23 cellular contexts compared by ENCODE assay signal in genomic region chr16:12757546-12757945, GRCh38. TPM values are rescaled to one million over a fixed set of nuclear protein-coding genes. Genes with fewer than 3 reads are reported as not detected.
A peak's percentile ranks its signal among the peaks of the same experiment; 100 is the strongest.
DNase-seq lines count a peak whose midpoint lies in the region; ATAC-seq and TF ChIP-seq lines count a peak whose summit lies in the region.
"Had no signal": no experiment of that assay in that cellular context is flagged by ENCODE, and none has a peak within 500 bp of the region (broad histone marks: within the 10 kb centered on the region; RNA-seq: fewer than 3 reads in every experiment).

No MANE protein-coding gene starts in this region.

- no peak for ATAC-seq in GM18502 (IDR thresholded peaks at IDR 0.05; ENCODE audit: poor library complexity, unreplicated experiment)
- no peak for ATAC-seq in left lung
- ATAC-seq: esophagus mucosa; foreskin keratinocyte; Panc1; stimulated activated naive CD8-positive, alpha-beta T cell treated with anti-CD3 and anti-CD28 coated beads, Interleukin-15, Interleukin-2, amounts not matched to agents 100 U/mL and 50 U/mL, for 24 hours had no signal

- no peak for TF ChIP-seq CTCF in left lung (IDR thresholded peaks at IDR 0.05)

- H3K4me1 ChIP-seq in ectodermal cell (ENCODE audit: control insufficient read depth, insufficient read depth, low read length) (peaks cover 10% of the 10 kb centered on the region), mesodermal cell (ENCODE audit: control insufficient read depth, insufficient read depth, low read length, poor library complexity, severe bottlenecking) (peaks cover 13% of the 10 kb centered on the region), left lung (peaks cover 0 to 6% of the 10 kb centered on the region in 2 donors)
- H3K4me1 ChIP-seq: foreskin keratinocyte, pancreas had no signal

- H3K27ac ChIP-seq in ectodermal cell (ENCODE audit: insufficient read depth, low read depth, low read length, poor library complexity, severe bottlenecking) (peak overlapping the region; percentile 41), mesodermal cell (ENCODE audit: low read depth, low read length, severe bottlenecking) (peak overlapping the region; percentile 65), left lung (no peak overlapping the region)
- H3K27ac ChIP-seq: coronary artery, foreskin keratinocyte, pancreas had no signal

- no peaks in the 10 kb centered on the region for H3K9me3 ChIP-seq in ectodermal cell (ENCODE audit: control insufficient read depth, low read length)
- no peaks in the 10 kb centered on the region for H3K9me3 ChIP-seq in mesodermal cell (ENCODE audit: control insufficient read depth, low read length)
- no peaks in the 10 kb centered on the region for H3K9me3 ChIP-seq in left lung
- H3K9me3 ChIP-seq: pancreas had no signal

- 92% methylated on average over 7 of the region's 7 CpGs for WGBS in ectodermal cell, 2 experiments
- WGBS in mesodermal cell (ENCODE audit: insufficient coverage in 2 of 2), 2 experiments, result 87 to 92% methylated on average over 3 to 6 of the region's 7 CpGs

- H3K27me3 ChIP-seq in ectodermal cell (ENCODE audit: control insufficient read depth, insufficient read depth, low read length, poor library complexity, severe bottlenecking) (no peaks in the 10 kb centered on the region), left lung (no peaks in the 10 kb centered on the region)
- H3K27me3 ChIP-seq: foreskin keratinocyte, pancreas had no signal

- intact Hi-C loops in left lung (cut with DNase I), result no loop called here

- H3K4me3 ChIP-seq in ectodermal cell (ENCODE audit: insufficient read depth, low read depth, low read length) (no peak overlapping the region), mesodermal cell (ENCODE audit: extremely low read depth, insufficient read depth, low read length, poor library complexity, severe bottlenecking) (no peak overlapping the region), left lung (no peak overlapping the region)
- H3K4me3 ChIP-seq: coronary artery, GM12878, pancreas had no signal

- DNase-seq in Ammon's horn (ENCODE audit: low spot score) (peak; percentile 32), NCI-H69 (lab: John Stamatoyannopoulos, UW) (peak; percentile 30), DMS 273 (lab: John Stamatoyannopoulos, UW; ENCODE audit: unreplicated experiment) (no peak), left lung (no peak)
- no peak for DNase-seq in activated CD4-positive, alpha-beta T cell treated with anti-CD3 and anti-CD28 coated beads for 4 hours
- DNase-seq: ACHN; activated CD4-positive, alpha-beta T cell treated with anti-CD3 and anti-CD28 coated beads for 48 hours; activated T-cell treated with anti-CD3 and anti-CD28 coated beads for 4 hours; CD8-positive, alpha-beta memory T cell; foreskin keratinocyte; NCI-H1092; NCI-H187 treated with DMSO at 0.1 percent for 48 hours; pancreas; SHP77; small intestine; stimulated activated naive CD8-positive, alpha-beta T cell treated with anti-CD3 and anti-CD28 coated beads, Interleukin-15, Interleukin-2, amounts not matched to agents 100 U/mL and 50 U/mL, for 24 hours had no signal

- no peaks in the 10 kb centered on the region for H3K36me3 ChIP-seq in ectodermal cell (ENCODE audit: control insufficient read depth, insufficient read depth, low read length)
- H3K36me3 ChIP-seq in mesodermal cell (ENCODE audit: control insufficient read depth, insufficient read depth, low read length), result no peaks in the 10 kb centered on the region
- H3K36me3 ChIP-seq in left lung, result no peaks in the 10 kb centered on the region
- H3K36me3 ChIP-seq: pancreas had no signal

RNA-seq across cellular contexts. Expression of gene CPPED1, which starts 46.1 kb away (rescaled TPM):
- 12.5 TPM for polyA plus RNA-seq in ectodermal cell (2013, experiment 1 of 4)
- 12.6 TPM for polyA plus RNA-seq in ectodermal cell (2013, experiment 2 of 4)
- polyA plus RNA-seq in ectodermal cell (2013, experiment 3 of 4), result 8.2 TPM
- 9.8 TPM for polyA plus RNA-seq in ectodermal cell (2013, experiment 4 of 4)
- polyA plus RNA-seq in mesodermal cell (2013, experiment 1 of 2), result 10.3 TPM
- 9.2 TPM for polyA plus RNA-seq in mesodermal cell (2013, experiment 2 of 2)
- 10 to 100 TPM; 18.7 to 33.3 TPM for total RNA-seq in left lung

Comparison
In these comparisons a context has a peak if more than half of its experiments do, and no peak if none do; other contexts are left out.
1. DNase-seq: peak in Ammon's horn (single experiment) and NCI-H69 (single experiment); none in DMS 273 (single experiment), activated CD4-positive, alpha-beta T cell treated with anti-CD3 and anti-CD28 coated beads for 4 hours (0 of 2) and left lung (0 of 2).
2. H3K27ac ChIP-seq: peak in ectodermal cell (single experiment) and mesodermal cell (single experiment); none in left lung (0 of 2).